14 cellular contexts compared by ENCODE assay signal in genomic region chr17:77854759-77855745, GRCh38.
"Had no signal": no experiment of that assay in that cellular context is flagged by ENCODE, and none has a peak within 500 bp of the region (broad histone marks: within the 10 kb centered on the region; RNA-seq: fewer than 3 reads in every experiment).

No MANE protein-coding gene starts in this region.

- H3K27ac ChIP-seq: ascending aorta, breast epithelium, tibial nerve had no signal

- H3K36me3 Mint-ChIP-seq: activated CD4-positive, alpha-beta memory T cell treated with anti-CD3 and anti-CD28 coated beads for 36 hours; stimulated activated memory B cell treated with anti-CD40 and anti-IgM and Interleukin-4, amounts not matched to agents 10 μg/mL and 1 μg/mL and 100 μg/mL, for 72 hours had no signal

- H3K27me3 Mint-ChIP-seq: activated CD4-positive, alpha-beta memory T cell treated with anti-CD3 and anti-CD28 coated beads for 36 hours; activated naive CD8-positive, alpha-beta T cell treated with anti-CD3 and anti-CD28 coated beads, Interleukin-2, amount 50 U/mL, for 24 hours had no signal

- DNase-seq: activated CD4-positive, alpha-beta memory T cell treated with anti-CD3 and anti-CD28 coated beads for 36 hours; activated CD4-positive, alpha-beta T cell treated with anti-CD3 and anti-CD28 coated beads for 1 hour; activated gamma-delta T cell treated with Interleukin-2 at 50 U/mL for 16 hours; activated naive CD8-positive, alpha-beta T cell treated with anti-CD3 and anti-CD28 coated beads, Interleukin-2, amount 50 U/mL, for 24 hours; activated T-cell treated with anti-CD3 and anti-CD28 coated beads, Interleukin-2, amount 50 U/mL, for 4 hours; dermis blood vessel endothelial cell; head of caudate nucleus; stimulated activated CD4-positive, alpha-beta T cell treated with anti-CD3 and anti-CD28 coated beads, Interleukin-2, amount 100 ng/mL, for 48 hours; T1000 had no signal

- H3K36me3 ChIP-seq: ascending aorta, breast epithelium, tibial nerve had no signal

- H3K9me3 ChIP-seq: ascending aorta, breast epithelium, tibial nerve had no signal

- H3K4me1 Mint-ChIP-seq: nephron had no signal

- H3K27me3 ChIP-seq: ascending aorta, breast epithelium, tibial nerve had no signal

- ATAC-seq: activated naive CD8-positive, alpha-beta T cell treated with anti-CD3 and anti-CD28 coated beads, Interleukin-2, amount 50 U/mL, for 24 hours; activated T-cell treated with anti-CD3 and anti-CD28 coated beads, Interleukin-2, amount 50 U/mL, for 4 hours; stimulated activated memory B cell treated with anti-CD40 and anti-IgM and Interleukin-4, amounts not matched to agents 10 μg/mL and 1 μg/mL and 100 μg/mL, for 72 hours had no signal

- H3K4me3 ChIP-seq: ascending aorta, breast epithelium, tibial nerve had no signal

- H3K27ac Mint-ChIP-seq: activated CD4-positive, alpha-beta memory T cell treated with anti-CD3 and anti-CD28 coated beads for 36 hours; activated naive CD8-positive, alpha-beta T cell treated with anti-CD3 and anti-CD28 coated beads, Interleukin-2, amount 50 U/mL, for 24 hours; nephron; stimulated activated memory B cell treated with anti-CD40 and anti-IgM and Interleukin-4, amounts not matched to agents 10 μg/mL and 1 μg/mL and 100 μg/mL, for 72 hours had no signal

- H3K4me3 Mint-ChIP-seq: activated CD4-positive, alpha-beta memory T cell treated with anti-CD3 and anti-CD28 coated beads for 36 hours; activated naive CD8-positive, alpha-beta T cell treated with anti-CD3 and anti-CD28 coated beads, Interleukin-2, amount 50 U/mL, for 24 hours; activated T-cell treated with anti-CD3 and anti-CD28 coated beads, Interleukin-2, amount 50 U/mL, for 4 hours; nephron; stimulated activated memory B cell treated with anti-CD40 and anti-IgM and Interleukin-4, amounts not matched to agents 10 μg/mL and 1 μg/mL and 100 μg/mL, for 72 hours had no signal

- H3K4me1 ChIP-seq: breast epithelium, tibial nerve had no signal

- H3K9me3 Mint-ChIP-seq: activated CD4-positive, alpha-beta memory T cell treated with anti-CD3 and anti-CD28 coated beads for 36 hours; activated naive CD8-positive, alpha-beta T cell treated with anti-CD3 and anti-CD28 coated beads, Interleukin-2, amount 50 U/mL, for 24 hours; activated T-cell treated with anti-CD3 and anti-CD28 coated beads, Interleukin-2, amount 50 U/mL, for 4 hours; nephron had no signal
